ENCODE assay signal across 8 cellular contexts in genomic region chr16:4314532-4315184, GRCh38. TPM values are rescaled to one million over a fixed set of nuclear protein-coding genes. Genes with fewer than 3 reads are reported as not detected.
DNase-seq lines count a peak whose midpoint lies in the region; ATAC-seq and TF ChIP-seq lines count a peak whose summit lies in the region.

No MANE protein-coding gene starts in this region.

- 0 out of 2 replicates have a peak, but pooled peaks cover 3% of the 10 kb centered on the region for H3K4me1 ChIP-seq in H9 (ENCODE audit: insufficient read depth, low read length)
- peaks cover 26% of the 10 kb centered on the region for H3K4me1 ChIP-seq in effector memory CD4-positive, alpha-beta T cell (ENCODE audit: control insufficient read depth, insufficient read depth, low read length, poor library complexity, severe bottlenecking)
- peaks cover 0 to 12% of the 10 kb centered on the region in 2 donors for H3K4me1 ChIP-seq in naive thymus-derived CD4-positive, alpha-beta T cell (ENCODE audit: control insufficient read depth in 2 of 2, insufficient read depth in 2 of 2, low read length in 2 of 2)

- CTCF ChIA-PET in naive thymus-derived CD4-positive, alpha-beta T cell (lab: Charles Lee), result interaction anchor here (1.5 kb wide), 1 partner anchor 29 kb away, joined by 5 read pairs; no protein-coding TSS in a partner anchor

- no peak overlapping the region for H4K91ac ChIP-seq in H9 (ENCODE audit: insufficient read length, low read depth, low read length)

- no peak overlapping the region for H4K8ac ChIP-seq in H9 (replicated peaks; ENCODE audit: insufficient read length, low read depth, low read length)

- H3K9me2 ChIP-seq in SU-DHL-6 (replicated peaks; ENCODE audit: insufficient read depth, low read length), result no peaks in the 10 kb centered on the region

- H2BK20ac ChIP-seq in H9 (ENCODE audit: low read depth, low read length, poor library complexity, severe bottlenecking), result no peak overlapping the region

- H3K23ac ChIP-seq in H9 (ENCODE audit: insufficient read length, low read depth, low read length), result no peak overlapping the region

- H4K20me1 ChIP-seq in H9 (ENCODE audit: control insufficient read depth, insufficient read depth, insufficient read length), result no peaks in the 10 kb centered on the region
- H4K20me1 ChIP-seq in SU-DHL-6 (ENCODE audit: low read depth, low read length), result no peaks in the 10 kb centered on the region

- no peak overlapping the region for H2BK12ac ChIP-seq in H9 (ENCODE audit: insufficient read length, low read depth, low read length)

- intact Hi-C loops in naive thymus-derived CD4-positive, alpha-beta T cell (cut with micrococcal nuclease), result loop anchor here in 1 of 2 donors (1.0 to 10.0 kb wide), 2 partner anchors 7 to 130 kb away; no protein-coding TSS in a partner anchor

- H3K27ac ChIP-seq in H9 (ENCODE audit: insufficient read length, low read depth, low read length) (no peak overlapping the region), SU-DHL-6 (ENCODE audit: low read depth, low read length) (no peak overlapping the region)
- H3K27ac ChIP-seq in effector memory CD4-positive, alpha-beta T cell (ENCODE audit: insufficient read depth, low read length, poor library complexity, severe bottlenecking), result no peak overlapping the region
- H3K27ac ChIP-seq in naive thymus-derived CD4-positive, alpha-beta T cell (ENCODE audit: low read depth, low read length), result peak overlapping the region; percentile 41

- H3F3A ChIP-seq in SU-DHL-6 (ENCODE audit: insufficient read depth), result peaks cover under 1% of the 10 kb centered on the region; the same call in 1 of the 2 replicates

- no peak overlapping the region for H3T11ph ChIP-seq in H9 (ENCODE audit: low read length)

- H3K4me3 ChIP-seq in AG09309 (ENCODE audit: control insufficient read depth, low read depth, low read length) (peak overlapping the region; percentile 51), SU-DHL-6 (ENCODE audit: insufficient read depth, low read length, poor library complexity, severe bottlenecking) (no peak overlapping the region)
- H3K4me3 ChIP-seq in effector memory CD4-positive, alpha-beta T cell (ENCODE audit: insufficient read depth, low read depth, low read length, poor library complexity, severe bottlenecking), result peak overlapping the region; percentile 57
- peak overlapping the region; percentile 53 for H3K4me3 ChIP-seq in naive thymus-derived CD4-positive, alpha-beta T cell (ENCODE audit: low read length)

- H2BK5ac ChIP-seq in H9 (ENCODE audit: insufficient read length, low read length), result no peak overlapping the region

- H2BK120ac ChIP-seq in H9 (ENCODE audit: low read depth, low read length, poor library complexity, severe bottlenecking), result no peak overlapping the region

- DNase-seq in AG09309 (ENCODE audit: low read depth) (no peak), H9 (peak; percentile 66), NOMO-1 treated with DMSO at 0.1 percent for 48 hours (lab: John Stamatoyannopoulos, UW; ENCODE audit: unreplicated experiment) (no peak)
- no peak for DNase-seq in effector memory CD4-positive, alpha-beta T cell
- DNase-seq in naive thymus-derived CD4-positive, alpha-beta T cell, result peak in 6 of 9 donors; percentile 24 to 38 (median 36)

- H3K27me3 ChIP-seq in H9 (ENCODE audit: insufficient read depth, low read length) (no peaks in the 10 kb centered on the region; the same call in 1 of the 2 replicates), SU-DHL-6 (ENCODE audit: low read length) (no peaks in the 10 kb centered on the region)
- H3K27me3 ChIP-seq in effector memory CD4-positive, alpha-beta T cell (replicated peaks; ENCODE audit: control insufficient read depth, insufficient read depth, low read length, poor library complexity, severe bottlenecking), result peaks cover 18% of the 10 kb centered on the region
- peaks cover 0 to 8% of the 10 kb centered on the region in 2 donors for H3K27me3 ChIP-seq in naive thymus-derived CD4-positive, alpha-beta T cell (ENCODE audit: control insufficient read depth in 2 of 2, insufficient read depth in 2 of 2, low read length in 2 of 2)

- H3K4me2 ChIP-seq in H9 (ENCODE audit: insufficient read depth, insufficient read length, low read length), result peak overlapping the region; percentile 48
- H3K4me2 ChIP-seq in SU-DHL-6 (ENCODE audit: low read depth, low read length, poor library complexity, severe bottlenecking), result peak overlapping the region; percentile 60

- H2AFZ ChIP-seq in H9 (ENCODE audit: low read length) (no peak overlapping the region), SU-DHL-6 (ENCODE audit: low read depth, low read length, severe bottlenecking) (peak overlapping the region; percentile 24)

- H3K27me3 Mint-ChIP-seq in H9 (ENCODE audit: low read depth), result peaks cover 30% of the 10 kb centered on the region
- peaks cover 12 to 18% (median 13%) of the 10 kb centered on the region in 5 donors for H3K27me3 Mint-ChIP-seq in naive thymus-derived CD4-positive, alpha-beta T cell

- no peak overlapping the region for H3K56ac ChIP-seq in H9 (ENCODE audit: insufficient read length, low read depth, low read length)

- H3K23me2 ChIP-seq in H9 (ENCODE audit: insufficient read length, low read depth, low read length, poor library complexity, severe bottlenecking), result peaks cover 12% of the 10 kb centered on the region

- H3K14ac ChIP-seq in H9 (ENCODE audit: insufficient read depth, low read length), result peak overlapping the region; percentile 51; the same call in 1 of the 2 replicates

- POLR2A ChIA-PET in naive thymus-derived CD4-positive, alpha-beta T cell (lab: Charles Lee), result interaction anchor here (1.2 to 1.4 kb wide), 2 partner anchors 8 to 43 kb away, joined by 3 to 6 read pairs; no protein-coding TSS in a partner anchor

- TF ChIP-seq CTCF in AG09309 (IDR thresholded peaks at IDR 0.05; ENCODE audit: control insufficient read depth, insufficient read depth, low read depth, low read length, missing control alignments) (no peak), H9 (conservative IDR thresholded peaks at IDR 0.05) (no peak), SU-DHL-6 (IDR thresholded peaks at IDR 0.05; ENCODE audit: insufficient read depth, low read length, poor library complexity, severe bottlenecking) (no peak)

- 0 out of 7 replicates have a peak, but pooled peaks cover 0 to 2% (median 0%) of the 10 kb centered on the region in 3 experiments for H3K36me3 Mint-ChIP-seq in H9 (ENCODE audit: insufficient read depth in 1 of 3, low read depth in 3 of 3)
- peaks cover 0 to 3% (median 0%) of the 10 kb centered on the region in 5 donors for H3K36me3 Mint-ChIP-seq in naive thymus-derived CD4-positive, alpha-beta T cell

- H3K4ac ChIP-seq in H9 (ENCODE audit: low read depth, low read length), result no peak overlapping the region; the same call in 1 of the 2 replicates

- no peaks in the 10 kb centered on the region for H3K9me3 ChIP-seq in H9 (ENCODE audit: control insufficient read depth, low read depth, low read length)
- H3K9me3 ChIP-seq in SU-DHL-6 (ENCODE audit: insufficient read depth, low read length), result no peaks in the 10 kb centered on the region
- no peaks in the 10 kb centered on the region for H3K9me3 ChIP-seq in effector memory CD4-positive, alpha-beta T cell (ENCODE audit: control insufficient read depth, low read length)
- no peaks in the 10 kb centered on the region for H3K9me3 ChIP-seq in naive thymus-derived CD4-positive, alpha-beta T cell (ENCODE audit: control insufficient read depth in 2 of 3, low read length in 3 of 3)

- no peak overlapping the region for H2BK15ac ChIP-seq in H9 (ENCODE audit: low read depth, low read length)

- H3K79me2 ChIP-seq in H9 (ENCODE audit: insufficient read depth, low read length), result peaks cover 4% of the 10 kb centered on the region; the same call in 1 of the 2 replicates
- no peaks in the 10 kb centered on the region for H3K79me2 ChIP-seq in SU-DHL-6 (ENCODE audit: insufficient read depth, low read length)

- H3K4me1 Mint-ChIP-seq in H9, result peaks cover 14 to 39% of the 10 kb centered on the region in 2 experiments
- H3K4me1 Mint-ChIP-seq in naive thymus-derived CD4-positive, alpha-beta T cell, result peaks cover 10 to 21% (median 11%) of the 10 kb centered on the region in 7 donors

- peak; percentile 12 for ATAC-seq in naive thymus-derived CD4-positive, alpha-beta T cell
- ATAC-seq in HG03565 (IDR thresholded peaks at IDR 0.05; ENCODE audit: unreplicated experiment) (no peak), GM18502 (IDR thresholded peaks at IDR 0.05; ENCODE audit: poor library complexity, unreplicated experiment) (no peak)

- peaks cover 0 to 3% of the 10 kb centered on the region in 2 experiments; a peak in 2 of 5 replicates for H3K9me3 Mint-ChIP-seq in H9
- no peaks in the 10 kb centered on the region for H3K9me3 Mint-ChIP-seq in naive thymus-derived CD4-positive, alpha-beta T cell

- WGBS in H9 (ENCODE audit: extremely low coverage, insufficient read length, low lambda C conversion rate), result no CpG with 5 or more reads among the region's 33 CpGs

- H3K18ac ChIP-seq in H9 (ENCODE audit: insufficient read length, low read depth, low read length), result peak overlapping the region; percentile 21

- H4K5ac ChIP-seq in H9 (ENCODE audit: insufficient read length, low read depth, low read length), result no peak overlapping the region

- H3K36me3 ChIP-seq in SU-DHL-6 (ENCODE audit: low read length), result no peaks in the 10 kb centered on the region
- no peaks in the 10 kb centered on the region for H3K36me3 ChIP-seq in effector memory CD4-positive, alpha-beta T cell (ENCODE audit: control insufficient read depth, insufficient read depth, low read length)
- H3K36me3 ChIP-seq in naive thymus-derived CD4-positive, alpha-beta T cell (ENCODE audit: control insufficient read depth in 2 of 3, insufficient read depth in 3 of 3, low read length in 3 of 3), result no peaks in the 10 kb centered on the region

- H3K79me1 ChIP-seq in H9 (ENCODE audit: insufficient read depth, low read depth, low read length, poor library complexity, severe bottlenecking), result no peaks in the 10 kb centered on the region

- H2AK5ac ChIP-seq in H9 (ENCODE audit: insufficient read length, low read length), result no peak overlapping the region

- peak overlapping the region; percentile 67 to 94 (median 77); a peak in 6 of 7 replicates for H3K27ac Mint-ChIP-seq in H9
- peak overlapping the region in 8 of 9 donors; percentile 22 to 95 (median 58) for H3K27ac Mint-ChIP-seq in naive thymus-derived CD4-positive, alpha-beta T cell

- peak overlapping the region; percentile 73 to 96 for H3K4me3 Mint-ChIP-seq in H9
- H3K4me3 Mint-ChIP-seq in naive thymus-derived CD4-positive, alpha-beta T cell, result peak overlapping the region; percentile 72 to 96 (median 89)

- no peak overlapping the region for H3K9ac ChIP-seq in H9 (ENCODE audit: extremely low read depth, insufficient read length, low read length)
- peak overlapping the region; percentile 39; the same call in 1 of the 2 replicates for H3K9ac ChIP-seq in SU-DHL-6 (ENCODE audit: low read length)

RNA-seq across cellular contexts. Expression of gene GLIS2, which starts 1.2 kb away (rescaled TPM):
- total RNA-seq in H9 (2021), result 14.3 and 14.9 TPM in 2 replicates
- total RNA-seq in naive thymus-derived CD4-positive, alpha-beta T cell, result under 1 TPM in 1 of 5 experiments, not detected in 4; 0.53 TPM
- not detected for polyA plus RNA-seq in naive thymus-derived CD4-positive, alpha-beta T cell

RNA-seq across cellular contexts. Expression of gene PAM16, which starts 36.5 kb away (rescaled TPM):
- total RNA-seq in H9 (2021), result 80.4 and 81.8 TPM in 2 replicates
- 10 to 100 TPM; 34.1 to 46.2 (median 45.0) TPM for total RNA-seq in naive thymus-derived CD4-positive, alpha-beta T cell
- polyA plus RNA-seq in naive thymus-derived CD4-positive, alpha-beta T cell, result 10 to 100 TPM; 34.6 to 45.8 TPM

RNA-seq across cellular contexts. Expression of gene TFAP4, which starts 41.8 kb away (rescaled TPM):
- total RNA-seq in H9 (2021), result 50.5 and 51.9 TPM in 2 replicates
- total RNA-seq in naive thymus-derived CD4-positive, alpha-beta T cell, result 10 to 100 TPM; 14.9 to 35.8 (median 25.3) TPM
- polyA plus RNA-seq in naive thymus-derived CD4-positive, alpha-beta T cell, result 1 to 10 TPM; 1.3 to 2.1 TPM

RNA-seq across cellular contexts. Expression of gene VASN, which starts 57.0 kb away (rescaled TPM):
- 10.8 and 11.0 TPM in 2 replicates for total RNA-seq in H9 (2021)
- total RNA-seq in naive thymus-derived CD4-positive, alpha-beta T cell, result 1 to 10 TPM in 1 of 5 experiments, under 1 TPM in 3, not detected in 1; 0.24 to 1.3 (median 0.45) TPM
- under 1 TPM; 0.13 to 0.18 TPM for polyA plus RNA-seq in naive thymus-derived CD4-positive, alpha-beta T cell

Comparison
In these comparisons a context has a peak if more than half of its experiments do, and no peak if none do; other contexts are left out.
1. DNase-seq: peak in H9 (single experiment) and naive thymus-derived CD4-positive, alpha-beta T cell (6 of 9); none in AG09309 (single experiment), effector memory CD4-positive, alpha-beta T cell (0 of 3) and NOMO-1 treated with DMSO at 0.1 percent for 48 hours (single experiment).